Comparison of ENCODE assay signal across 23 cellular contexts in the genomic region with DNA sequence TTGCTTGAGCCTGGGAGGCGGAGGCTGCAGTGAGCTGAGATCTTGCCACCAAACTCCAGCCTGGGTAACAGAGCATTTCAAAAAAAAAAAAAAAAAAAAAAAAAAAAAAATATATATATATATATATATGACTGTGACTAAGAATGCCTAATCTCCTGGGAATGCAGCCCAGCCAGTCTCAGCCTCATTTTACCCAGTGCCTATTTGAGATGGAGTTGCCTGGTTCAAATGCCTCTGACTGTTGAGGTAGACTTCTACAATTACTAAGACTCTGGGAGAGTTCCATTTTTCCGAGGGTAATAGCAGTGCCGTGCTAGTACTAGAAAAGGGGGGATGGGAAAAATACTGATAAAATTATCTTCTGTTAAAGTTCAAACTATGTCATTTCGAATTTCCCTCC.
"Had no signal": no experiment of that assay in that cellular context is flagged by ENCODE, and none has a peak within 500 bp of the region (broad histone marks: within the 10 kb centered on the region; RNA-seq: fewer than 3 reads in every experiment).

No MANE protein-coding gene starts in this region.

- ATAC-seq: activated CD4-positive, CD25-positive, alpha-beta regulatory T cell treated with anti-CD3 and anti-CD28 coated beads, Interleukin-2, amount 50 U/mL, for 24 hours; activated CD8-positive, alpha-beta T cell treated with anti-CD3 and anti-CD28 coated beads for 36 hours; activated T-cell treated with anti-CD3 and anti-CD28 coated beads, Interleukin-2, amount 50 U/mL, for 72 hours; Right ventricle myocardium inferior had no signal

- DNase-seq: activated CD4-positive, alpha-beta T cell treated with anti-CD3 and anti-CD28 coated beads for 4 hours; activated CD8-positive, alpha-beta memory T cell treated with anti-CD3 and anti-CD28 coated beads, Interleukin-2, amount 50 U/mL, for 4 hours; activated CD8-positive, alpha-beta T cell treated with anti-CD3 and anti-CD28 coated beads for 36 hours; activated gamma-delta T cell treated with Interleukin-2 at 50 U/mL for 16 hours; activated naive CD4-positive, alpha-beta T cell treated with anti-CD3 and anti-CD28 coated beads, Interleukin-2, amount 50 U/mL, for 16 hours; activated naive CD8-positive, alpha-beta T cell treated with anti-CD3 and anti-CD28 coated beads, Interleukin-2, amount 10 ng/mL, durations not matched to agents 7 days and 5 days; activated T-cell treated with anti-CD3 and anti-CD28 coated beads, Interleukin-2, amount 50 U/mL, for 72 hours; adrenal gland; anterior cingulate cortex; central memory CD4-positive, alpha-beta T cell; MG63; MV-4-11; NCI-H1092 treated with DMSO at 0.1 percent for 48 hours; NCI-H1436; NCI-H187 treated with DMSO at 0.1 percent for 48 hours; NCI-H2081 treated with DMSO at 0.1 percent for 48 hours; NCI-H2171; NCI-H2227 treated with DMSO at 0.1 percent for 48 hours; NCI-H526 treated with DMSO at 0.1 percent for 48 hours; NCI-H82 had no signal

- H3K4me3 ChIP-seq: adrenal gland, MG63, SK-N-MC had no signal

- H3K9me3 ChIP-seq: adrenal gland had no signal

- H3K36me3 ChIP-seq: adrenal gland had no signal

- H3K4me1 ChIP-seq: adrenal gland had no signal

- H3K27me3 ChIP-seq: adrenal gland, MG63 had no signal

- H3K27ac ChIP-seq: adrenal gland, SK-N-MC had no signal
